17 cellular contexts compared by ENCODE assay signal in genomic region chr12:15538881-15539280, GRCh38.
"Had no signal": no experiment of that assay in that cellular context is flagged by ENCODE, and none has a peak within 500 bp of the region (broad histone marks: within the 10 kb centered on the region; RNA-seq: fewer than 3 reads in every experiment).

No MANE protein-coding gene starts in this region.

- H3K4me3 Mint-ChIP-seq: activated CD4-positive, alpha-beta memory T cell treated with anti-CD3 and anti-CD28 coated beads, Interleukin-2, amount 10 ng/mL, durations not matched to agents 7 days and 5 days; activated CD4-positive, alpha-beta T cell treated with anti-CD3 and anti-CD28 coated beads for 36 hours; activated T-cell treated with anti-CD3 and anti-CD28 coated beads, Interleukin-2, amount 50 U/mL, for 24 hours; central memory CD8-positive, alpha-beta T cell; natural killer cell; stimulated activated memory B cell treated with anti-CD40 and anti-IgM and Interleukin-4, amounts not matched to agents 10 μg/mL and 1 μg/mL and 100 μg/mL, for 72 hours; T-helper 2 cell treated with Interferon-gamma antibody and Interleukin-4, amounts not matched to agents 5 μg/mL and 100 μg/mL, for 36 hours; WTC11 had no signal

- H3K4me1 Mint-ChIP-seq: activated CD4-positive, alpha-beta memory T cell treated with anti-CD3 and anti-CD28 coated beads, Interleukin-2, amount 10 ng/mL, durations not matched to agents 7 days and 5 days; central memory CD8-positive, alpha-beta T cell; natural killer cell; WTC11 had no signal

- H3K36me3 Mint-ChIP-seq: natural killer cell; stimulated activated memory B cell treated with anti-CD40 and anti-IgM and Interleukin-4, amounts not matched to agents 10 μg/mL and 1 μg/mL and 100 μg/mL, for 72 hours; WTC11 had no signal

- DNase-seq: activated CD4-positive, alpha-beta memory T cell treated with anti-CD3 and anti-CD28 coated beads, Interleukin-2, amount 10 ng/mL, durations not matched to agents 7 days and 5 days; activated CD4-positive, alpha-beta T cell treated with anti-CD3 and anti-CD28 coated beads for 36 hours; activated effector memory CD4-positive, alpha-beta T cell treated with anti-CD3 and anti-CD28 coated beads, Interleukin-2, amount 50 U/mL, for 16 hours; activated T-cell treated with anti-CD3 and anti-CD28 coated beads, Interleukin-2, amount 50 U/mL, for 24 hours; aorta; foreskin keratinocyte; islet precursor cell; lower lobe of right lung; natural killer cell; pancreas; right lobe of liver; stimulated activated CD4-positive, alpha-beta T cell treated with anti-CD3 and anti-CD28 coated beads, Interleukin-4, amount 100 ng/mL, for 24 hours; thyroid gland had no signal

- H3K9me3 Mint-ChIP-seq: activated CD4-positive, alpha-beta memory T cell treated with anti-CD3 and anti-CD28 coated beads, Interleukin-2, amount 10 ng/mL, durations not matched to agents 7 days and 5 days; central memory CD8-positive, alpha-beta T cell; natural killer cell; stimulated activated memory B cell treated with anti-CD40 and anti-IgM and Interleukin-4, amounts not matched to agents 10 μg/mL and 1 μg/mL and 100 μg/mL, for 72 hours; WTC11 had no signal

- ATAC-seq: activated CD4-positive, alpha-beta T cell treated with anti-CD3 and anti-CD28 coated beads for 36 hours; foreskin keratinocyte; lower lobe of right lung; natural killer cell; pancreas; right lobe of liver; stimulated activated memory B cell treated with anti-CD40 and anti-IgM and Interleukin-4, amounts not matched to agents 10 μg/mL and 1 μg/mL and 100 μg/mL, for 72 hours; WTC11 had no signal

- H3K27me3 Mint-ChIP-seq: activated CD4-positive, alpha-beta memory T cell treated with anti-CD3 and anti-CD28 coated beads, Interleukin-2, amount 10 ng/mL, durations not matched to agents 7 days and 5 days; activated CD4-positive, alpha-beta T cell treated with anti-CD3 and anti-CD28 coated beads for 36 hours; activated T-cell treated with anti-CD3 and anti-CD28 coated beads, Interleukin-2, amount 50 U/mL, for 24 hours; stimulated activated memory B cell treated with anti-CD40 and anti-IgM and Interleukin-4, amounts not matched to agents 10 μg/mL and 1 μg/mL and 100 μg/mL, for 72 hours had no signal

- H3K27ac Mint-ChIP-seq: activated CD4-positive, alpha-beta memory T cell treated with anti-CD3 and anti-CD28 coated beads, Interleukin-2, amount 10 ng/mL, durations not matched to agents 7 days and 5 days; activated CD4-positive, alpha-beta T cell treated with anti-CD3 and anti-CD28 coated beads for 36 hours; activated T-cell treated with anti-CD3 and anti-CD28 coated beads, Interleukin-2, amount 50 U/mL, for 24 hours; natural killer cell; stimulated activated memory B cell treated with anti-CD40 and anti-IgM and Interleukin-4, amounts not matched to agents 10 μg/mL and 1 μg/mL and 100 μg/mL, for 72 hours; T-helper 2 cell treated with Interferon-gamma antibody and Interleukin-4, amounts not matched to agents 5 μg/mL and 100 μg/mL, for 36 hours; WTC11 had no signal
